In genomic region chr14:29273513-29273912, GRCh38 we compare ENCODE assay signal across 13 cellular contexts.
DNase-seq lines count a peak whose midpoint lies in the region; TF ChIP-seq lines count a peak whose summit lies in the region.
"Had no signal": no experiment of that assay in that cellular context is flagged by ENCODE, and none has a peak within 500 bp of the region (broad histone marks: within the 10 kb centered on the region; RNA-seq: fewer than 3 reads in every experiment).

No MANE protein-coding gene starts in this region.

- H3K4me1 Mint-ChIP-seq in endodermal cell (no peaks in the 10 kb centered on the region), neural progenitor cell (peaks cover 4% of the 10 kb centered on the region)
- H3K4me1 Mint-ChIP-seq: CD4-positive, CD25-positive, alpha-beta regulatory T cell had no signal

- H3K27me3 Mint-ChIP-seq in endodermal cell (ENCODE audit: insufficient read depth) (peaks cover 4% of the 10 kb centered on the region), neural progenitor cell (ENCODE audit: insufficient read depth, low read depth) (no peaks in the 10 kb centered on the region)
- H3K27me3 Mint-ChIP-seq: CD4-positive, CD25-positive, alpha-beta regulatory T cell had no signal

- H3K9me3 ChIP-seq in endodermal cell (ENCODE audit: control insufficient read depth, low read length) (no peaks in the 10 kb centered on the region), neural progenitor cell (ENCODE audit: low read depth) (no peaks in the 10 kb centered on the region), suprapubic skin (no peaks in the 10 kb centered on the region)
- H3K9me3 ChIP-seq: SJSA1 had no signal

- H3K4me2 ChIP-seq in neural progenitor cell = no peak overlapping the region

- H3K79me2 ChIP-seq in neural progenitor cell (ENCODE audit: low read depth) = no peaks in the 10 kb centered on the region

- no peak overlapping the region for H3K27ac Mint-ChIP-seq in endodermal cell
- no peak overlapping the region for H3K27ac Mint-ChIP-seq in neural progenitor cell
- H3K27ac Mint-ChIP-seq: CD4-positive, CD25-positive, alpha-beta regulatory T cell had no signal

- no peaks in the 10 kb centered on the region for H3F3A ChIP-seq in neural progenitor cell (ENCODE audit: low read depth)

- H3K36me3 ChIP-seq in endodermal cell (ENCODE audit: control insufficient read depth, insufficient read depth, low read length) (no peaks in the 10 kb centered on the region), neural progenitor cell (no peaks in the 10 kb centered on the region), suprapubic skin (no peaks in the 10 kb centered on the region)
- H3K36me3 ChIP-seq: SJSA1 had no signal

- H3K4me3 Mint-ChIP-seq in endodermal cell (no peak overlapping the region), neural progenitor cell (no peak overlapping the region)
- H3K4me3 Mint-ChIP-seq: CD4-positive, CD25-positive, alpha-beta regulatory T cell had no signal

- H4K20me1 ChIP-seq in neural progenitor cell (ENCODE audit: low read depth) = no peaks in the 10 kb centered on the region

- no peaks in the 10 kb centered on the region for H3K27me3 ChIP-seq in endodermal cell (ENCODE audit: control insufficient read depth, insufficient read depth, low read length, poor library complexity, severe bottlenecking)
- no peaks in the 10 kb centered on the region for H3K27me3 ChIP-seq in neural progenitor cell
- no peaks in the 10 kb centered on the region for H3K27me3 ChIP-seq in suprapubic skin
- H3K27me3 ChIP-seq: SJSA1 had no signal

- DNase-seq in NCI-H446 (lab: John Stamatoyannopoulos, UW) = peak; percentile 50 to 79
- no peak for DNase-seq in endodermal cell
- no peak for DNase-seq in neural progenitor cell (ENCODE audit: low spot score)
- no peak for DNase-seq in suprapubic skin (ENCODE audit: low spot score in 2 of 2)
- no peak for DNase-seq in HK-2 (ENCODE audit: unreplicated experiment)
- DNase-seq in HuH-7 (ENCODE audit: low spot score) = no peak
- DNase-seq: ACHN; Calu3; CD4-positive, CD25-positive, alpha-beta regulatory T cell; KBM-7; NCI-H1436 treated with DMSO at 0.1 percent for 48 hours had no signal

- H3K27ac ChIP-seq in endodermal cell (ENCODE audit: low read depth, low read length) = no peak overlapping the region
- no peak overlapping the region for H3K27ac ChIP-seq in neural progenitor cell
- H3K27ac ChIP-seq in suprapubic skin = no peak overlapping the region
- H3K27ac ChIP-seq: SJSA1 had no signal

- H3K4me1 ChIP-seq in endodermal cell (ENCODE audit: control insufficient read depth, insufficient read depth, low read length) = no peaks in the 10 kb centered on the region
- H3K4me1 ChIP-seq in neural progenitor cell = peaks cover 4% of the 10 kb centered on the region
- no peaks in the 10 kb centered on the region for H3K4me1 ChIP-seq in suprapubic skin
- H3K4me1 ChIP-seq: SJSA1 had no signal

- H3K9ac ChIP-seq in endodermal cell (ENCODE audit: extremely low read depth, low read length, poor library complexity, severe bottlenecking) (no peak overlapping the region), neural progenitor cell (no peak overlapping the region)

- TF ChIP-seq EP300 in suprapubic skin (IDR thresholded peaks at IDR 0.05) = no peak

- no peak for TF ChIP-seq POLR2A in suprapubic skin (IDR thresholded peaks at IDR 0.05)

- WGBS in endodermal cell (ENCODE audit: insufficient coverage in 1 of 2, insufficient read length in 1 of 2), 2 experiments = 100% methylated on average over 1 of the region's 1 CpG
- 87% methylated on average over 1 of the region's 1 CpG for WGBS in suprapubic skin

- H2AFZ ChIP-seq in neural progenitor cell (replicated peaks) = no peak overlapping the region

- H3K4me3 ChIP-seq in endodermal cell (ENCODE audit: low read length) (no peak overlapping the region), neural progenitor cell (no peak overlapping the region), suprapubic skin (no peak overlapping the region)
- H3K4me3 ChIP-seq: SJSA1 had no signal

- H3K36me3 Mint-ChIP-seq in endodermal cell (ENCODE audit: low read depth) = no peaks in the 10 kb centered on the region
- no peaks in the 10 kb centered on the region for H3K36me3 Mint-ChIP-seq in neural progenitor cell
- H3K36me3 Mint-ChIP-seq: CD4-positive, CD25-positive, alpha-beta regulatory T cell had no signal

- TF ChIP-seq CTCF in GM12872 (IDR thresholded peaks at IDR 0.05; ENCODE audit: insufficient read depth, low read depth, low read length) (0 out of 3 replicates have a peak, but pooled peaks have one; percentile 5), endodermal cell (conservative IDR thresholded peaks at IDR 0.05) (peak; percentile 71), neural progenitor cell (IDR thresholded peaks at IDR 0.05) (peak; percentile 23), suprapubic skin (IDR thresholded peaks at IDR 0.05) (no peak)

- H3K9me3 Mint-ChIP-seq in endodermal cell = no peaks in the 10 kb centered on the region
- H3K9me3 Mint-ChIP-seq in neural progenitor cell = peaks cover 2% of the 10 kb centered on the region

Comparison
In these comparisons a context has a peak if more than half of its experiments do, and no peak if none do; other contexts are left out.
1. CTCF ChIP-seq: peak in GM12872 (single experiment), endodermal cell (single experiment) and neural progenitor cell (single experiment); none in suprapubic skin (0 of 2).
2. DNase-seq: peak in NCI-H446 (2 of 2); none in endodermal cell (single experiment), neural progenitor cell (single experiment), suprapubic skin (0 of 2), HK-2 (single experiment) and HuH-7 (single experiment).